1 cellular context compared by ENCODE assay signal in the genomic region with DNA sequence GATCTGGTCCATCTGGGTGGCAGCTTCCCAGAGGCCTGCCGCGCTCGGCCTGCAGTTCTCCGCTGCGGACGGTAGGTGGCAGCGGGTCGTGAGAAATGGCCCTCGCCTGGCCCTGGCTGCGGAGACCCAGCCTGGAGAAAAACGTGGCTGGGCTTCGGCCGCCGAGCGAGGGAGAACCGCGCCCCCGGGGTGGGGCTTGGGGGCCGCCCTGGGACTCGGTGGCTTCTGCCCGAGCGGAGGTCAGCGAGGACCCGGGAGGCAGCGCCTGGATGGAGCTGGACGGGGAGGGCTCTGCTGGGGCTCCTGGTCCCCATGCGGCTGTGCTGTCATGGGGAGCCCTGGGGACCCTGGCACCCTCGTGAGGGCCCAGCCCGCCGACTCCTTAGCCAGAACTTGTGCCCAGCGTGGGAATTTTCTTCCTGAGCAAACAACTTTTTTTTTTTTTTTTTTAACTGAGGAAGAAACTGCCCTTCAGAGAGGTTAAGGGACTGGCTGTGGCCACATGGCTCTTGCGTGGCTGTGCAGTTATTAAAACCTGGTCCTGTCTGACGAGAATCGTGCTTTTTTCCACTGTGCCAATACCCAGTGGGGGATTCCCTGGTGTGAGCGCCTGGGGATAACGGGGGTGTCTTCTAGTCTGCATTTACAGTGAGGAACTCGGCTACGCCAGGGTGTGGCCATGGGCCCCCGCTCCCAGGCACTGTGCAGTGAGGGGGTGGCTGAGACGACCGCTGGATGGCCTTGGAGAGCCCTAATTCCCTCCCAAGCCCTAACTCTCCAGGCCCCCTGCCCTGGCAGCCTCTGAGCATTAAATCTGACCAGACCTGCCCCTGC.
TF ChIP-seq lines count a peak whose summit lies in the region.

No MANE protein-coding gene starts in this region.

TF ChIP-seq in GM12878, 131 proteins besides CTCF, POLR2A, EP300 and RAD21 (continued from another document):
- TF ChIP-seq, protein P1, sequence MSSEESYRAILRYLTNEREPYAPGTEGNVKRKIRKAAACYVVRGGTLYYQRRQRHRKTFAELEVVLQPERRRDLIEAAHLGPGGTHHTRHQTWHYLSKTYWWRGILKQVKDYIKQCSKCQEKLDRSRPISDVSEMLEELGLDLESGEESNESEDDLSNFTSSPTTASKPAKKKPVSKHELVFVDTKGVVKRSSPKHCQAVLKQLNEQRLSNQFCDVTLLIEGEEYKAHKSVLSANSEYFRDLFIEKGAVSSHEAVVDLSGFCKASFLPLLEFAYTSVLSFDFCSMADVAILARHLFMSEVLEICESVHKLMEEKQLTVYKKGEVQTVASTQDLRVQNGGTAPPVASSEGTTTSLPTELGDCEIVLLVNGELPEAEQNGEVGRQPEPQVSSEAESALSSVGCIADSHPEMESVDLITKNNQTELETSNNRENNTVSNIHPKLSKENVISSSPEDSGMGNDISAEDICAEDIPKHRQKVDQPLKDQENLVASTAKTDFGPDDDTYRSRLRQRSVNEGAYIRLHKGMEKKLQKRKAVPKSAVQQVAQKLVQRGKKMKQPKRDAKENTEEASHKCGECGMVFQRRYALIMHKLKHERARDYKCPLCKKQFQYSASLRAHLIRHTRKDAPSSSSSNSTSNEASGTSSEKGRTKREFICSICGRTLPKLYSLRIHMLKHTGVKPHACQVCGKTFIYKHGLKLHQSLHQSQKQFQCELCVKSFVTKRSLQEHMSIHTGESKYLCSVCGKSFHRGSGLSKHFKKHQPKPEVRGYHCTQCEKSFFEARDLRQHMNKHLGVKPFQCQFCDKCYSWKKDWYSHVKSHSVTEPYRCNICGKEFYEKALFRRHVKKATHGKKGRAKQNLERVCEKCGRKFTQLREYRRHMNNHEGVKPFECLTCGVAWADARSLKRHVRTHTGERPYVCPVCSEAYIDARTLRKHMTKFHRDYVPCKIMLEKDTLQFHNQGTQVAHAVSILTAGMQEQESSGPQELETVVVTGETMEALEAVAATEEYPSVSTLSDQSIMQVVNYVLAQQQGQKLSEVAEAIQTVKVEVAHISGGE (CRISPR knock-in tag; IDR thresholded peaks at IDR 0.05) = no peak
- no peak; the same call in 1 of the 2 replicates for TF ChIP-seq MXI1 (IDR thresholded peaks at IDR 0.05; ENCODE audit: low read depth, low read length)
- TF ChIP-seq POLR2AphosphoS2 (IDR thresholded peaks at IDR 0.05; ENCODE audit: low read depth, low read length) = no peak
- no peak for TF ChIP-seq MEF2B (IDR thresholded peaks at IDR 0.05; ENCODE audit: partially characterized antibody, poor library complexity, severe bottlenecking)
- TF ChIP-seq CHD2 (IDR thresholded peaks at IDR 0.05; ENCODE audit: borderline replicate concordance, low read depth, low read length) = 0 out of 2 replicates have a peak, but pooled peaks have one; percentile 29
- no peak for TF ChIP-seq EED (IDR thresholded peaks at IDR 0.05; ENCODE audit: low read depth)
- TF ChIP-seq, protein P2, sequence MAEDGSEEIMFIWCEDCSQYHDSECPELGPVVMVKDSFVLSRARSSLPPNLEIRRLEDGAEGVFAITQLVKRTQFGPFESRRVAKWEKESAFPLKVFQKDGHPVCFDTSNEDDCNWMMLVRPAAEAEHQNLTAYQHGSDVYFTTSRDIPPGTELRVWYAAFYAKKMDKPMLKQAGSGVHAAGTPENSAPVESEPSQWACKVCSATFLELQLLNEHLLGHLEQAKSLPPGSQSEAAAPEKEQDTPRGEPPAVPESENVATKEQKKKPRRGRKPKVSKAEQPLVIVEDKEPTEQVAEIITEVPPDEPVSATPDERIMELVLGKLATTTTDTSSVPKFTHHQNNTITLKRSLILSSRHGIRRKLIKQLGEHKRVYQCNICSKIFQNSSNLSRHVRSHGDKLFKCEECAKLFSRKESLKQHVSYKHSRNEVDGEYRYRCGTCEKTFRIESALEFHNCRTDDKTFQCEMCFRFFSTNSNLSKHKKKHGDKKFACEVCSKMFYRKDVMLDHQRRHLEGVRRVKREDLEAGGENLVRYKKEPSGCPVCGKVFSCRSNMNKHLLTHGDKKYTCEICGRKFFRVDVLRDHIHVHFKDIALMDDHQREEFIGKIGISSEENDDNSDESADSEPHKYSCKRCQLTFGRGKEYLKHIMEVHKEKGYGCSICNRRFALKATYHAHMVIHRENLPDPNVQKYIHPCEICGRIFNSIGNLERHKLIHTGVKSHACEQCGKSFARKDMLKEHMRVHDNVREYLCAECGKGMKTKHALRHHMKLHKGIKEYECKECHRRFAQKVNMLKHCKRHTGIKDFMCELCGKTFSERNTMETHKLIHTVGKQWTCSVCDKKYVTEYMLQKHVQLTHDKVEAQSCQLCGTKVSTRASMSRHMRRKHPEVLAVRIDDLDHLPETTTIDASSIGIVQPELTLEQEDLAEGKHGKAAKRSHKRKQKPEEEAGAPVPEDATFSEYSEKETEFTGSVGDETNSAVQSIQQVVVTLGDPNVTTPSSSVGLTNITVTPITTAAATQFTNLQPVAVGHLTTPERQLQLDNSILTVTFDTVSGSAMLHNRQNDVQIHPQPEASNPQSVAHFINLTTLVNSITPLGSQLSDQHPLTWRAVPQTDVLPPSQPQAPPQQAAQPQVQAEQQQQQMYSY (CRISPR knock-in tag; IDR thresholded peaks at IDR 0.05) = no peak
- TF ChIP-seq SMARCA5 (IDR thresholded peaks at IDR 0.05) = no peak
- TF ChIP-seq NR2F1 (conservative IDR thresholded peaks at IDR 0.05) = peak; percentile 40; the same call in 1 of the 2 replicates
- TF ChIP-seq, protein P3, sequence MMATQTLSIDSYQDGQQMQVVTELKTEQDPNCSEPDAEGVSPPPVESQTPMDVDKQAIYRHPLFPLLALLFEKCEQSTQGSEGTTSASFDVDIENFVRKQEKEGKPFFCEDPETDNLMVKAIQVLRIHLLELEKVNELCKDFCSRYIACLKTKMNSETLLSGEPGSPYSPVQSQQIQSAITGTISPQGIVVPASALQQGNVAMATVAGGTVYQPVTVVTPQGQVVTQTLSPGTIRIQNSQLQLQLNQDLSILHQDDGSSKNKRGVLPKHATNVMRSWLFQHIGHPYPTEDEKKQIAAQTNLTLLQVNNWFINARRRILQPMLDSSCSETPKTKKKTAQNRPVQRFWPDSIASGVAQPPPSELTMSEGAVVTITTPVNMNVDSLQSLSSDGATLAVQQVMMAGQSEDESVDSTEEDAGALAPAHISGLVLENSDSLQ (IDR thresholded peaks at IDR 0.05) = no peak
- TF ChIP-seq YY1 (IDR thresholded peaks at IDR 0.05; ENCODE audit: low read depth, low read length) = peak; percentile 75
- peak; percentile 90 for TF ChIP-seq DPF2 (IDR thresholded peaks at IDR 0.05)
- no peak for TF ChIP-seq BMI1 (IDR thresholded peaks at IDR 0.05; ENCODE audit: borderline replicate concordance)
- no peak for TF ChIP-seq SIX5 (IDR thresholded peaks at IDR 0.05; ENCODE audit: low read depth, low read length, severe bottlenecking)
- peak; percentile 39; the same call in 1 of the 2 replicates for TF ChIP-seq IKZF1 (conservative IDR thresholded peaks at IDR 0.05)
- TF ChIP-seq, protein P4, sequence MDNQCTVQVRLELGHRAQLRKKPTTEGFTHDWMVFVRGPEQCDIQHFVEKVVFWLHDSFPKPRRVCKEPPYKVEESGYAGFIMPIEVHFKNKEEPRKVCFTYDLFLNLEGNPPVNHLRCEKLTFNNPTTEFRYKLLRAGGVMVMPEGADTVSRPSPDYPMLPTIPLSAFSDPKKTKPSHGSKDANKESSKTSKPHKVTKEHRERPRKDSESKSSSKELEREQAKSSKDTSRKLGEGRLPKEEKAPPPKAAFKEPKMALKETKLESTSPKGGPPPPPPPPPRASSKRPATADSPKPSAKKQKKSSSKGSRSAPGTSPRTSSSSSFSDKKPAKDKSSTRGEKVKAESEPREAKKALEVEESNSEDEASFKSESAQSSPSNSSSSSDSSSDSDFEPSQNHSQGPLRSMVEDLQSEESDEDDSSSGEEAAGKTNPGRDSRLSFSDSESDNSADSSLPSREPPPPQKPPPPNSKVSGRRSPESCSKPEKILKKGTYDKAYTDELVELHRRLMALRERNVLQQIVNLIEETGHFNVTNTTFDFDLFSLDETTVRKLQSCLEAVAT (IDR thresholded peaks at IDR 0.05) = no peak
- peak; percentile 24; the same call in 1 of the 2 replicates for TF ChIP-seq HCFC1 (IDR thresholded peaks at IDR 0.05; ENCODE audit: low read length)
- TF ChIP-seq FOS (IDR thresholded peaks at IDR 0.05; ENCODE audit: borderline replicate concordance, extremely low read depth, insufficient read length) = no peak
- TF ChIP-seq, protein P5, sequence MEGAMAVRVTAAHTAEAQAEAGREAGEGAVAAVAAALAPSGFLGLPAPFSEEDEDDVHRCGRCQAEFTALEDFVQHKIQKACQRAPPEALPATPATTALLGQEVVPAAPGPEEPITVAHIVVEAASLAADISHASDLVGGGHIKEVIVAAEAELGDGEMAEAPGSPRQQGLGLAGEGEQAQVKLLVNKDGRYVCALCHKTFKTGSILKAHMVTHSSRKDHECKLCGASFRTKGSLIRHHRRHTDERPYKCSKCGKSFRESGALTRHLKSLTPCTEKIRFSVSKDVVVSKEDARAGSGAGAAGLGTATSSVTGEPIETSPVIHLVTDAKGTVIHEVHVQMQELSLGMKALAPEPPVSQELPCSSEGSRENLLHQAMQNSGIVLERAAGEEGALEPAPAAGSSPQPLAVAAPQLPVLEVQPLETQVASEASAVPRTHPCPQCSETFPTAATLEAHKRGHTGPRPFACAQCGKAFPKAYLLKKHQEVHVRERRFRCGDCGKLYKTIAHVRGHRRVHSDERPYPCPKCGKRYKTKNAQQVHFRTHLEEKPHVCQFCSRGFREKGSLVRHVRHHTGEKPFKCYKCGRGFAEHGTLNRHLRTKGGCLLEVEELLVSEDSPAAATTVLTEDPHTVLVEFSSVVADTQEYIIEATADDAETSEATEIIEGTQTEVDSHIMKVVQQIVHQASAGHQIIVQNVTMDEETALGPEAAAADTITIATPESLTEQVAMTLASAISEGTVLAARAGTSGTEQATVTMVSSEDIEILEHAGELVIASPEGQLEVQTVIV (IDR thresholded peaks at IDR 0.05; ENCODE audit: borderline replicate concordance, partially characterized antibody) = no peak
- TF ChIP-seq, protein P6, sequence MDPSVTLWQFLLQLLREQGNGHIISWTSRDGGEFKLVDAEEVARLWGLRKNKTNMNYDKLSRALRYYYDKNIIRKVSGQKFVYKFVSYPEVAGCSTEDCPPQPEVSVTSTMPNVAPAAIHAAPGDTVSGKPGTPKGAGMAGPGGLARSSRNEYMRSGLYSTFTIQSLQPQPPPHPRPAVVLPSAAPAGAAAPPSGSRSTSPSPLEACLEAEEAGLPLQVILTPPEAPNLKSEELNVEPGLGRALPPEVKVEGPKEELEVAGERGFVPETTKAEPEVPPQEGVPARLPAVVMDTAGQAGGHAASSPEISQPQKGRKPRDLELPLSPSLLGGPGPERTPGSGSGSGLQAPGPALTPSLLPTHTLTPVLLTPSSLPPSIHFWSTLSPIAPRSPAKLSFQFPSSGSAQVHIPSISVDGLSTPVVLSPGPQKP (IDR thresholded peaks at IDR 0.05; ENCODE audit: low read depth, low read length) = no peak
- TF ChIP-seq SREBF2 (IDR thresholded peaks at IDR 0.05; ENCODE audit: low read length) = peak; percentile 74; the same call in 1 of the 2 replicates
- TF ChIP-seq, protein P7, sequence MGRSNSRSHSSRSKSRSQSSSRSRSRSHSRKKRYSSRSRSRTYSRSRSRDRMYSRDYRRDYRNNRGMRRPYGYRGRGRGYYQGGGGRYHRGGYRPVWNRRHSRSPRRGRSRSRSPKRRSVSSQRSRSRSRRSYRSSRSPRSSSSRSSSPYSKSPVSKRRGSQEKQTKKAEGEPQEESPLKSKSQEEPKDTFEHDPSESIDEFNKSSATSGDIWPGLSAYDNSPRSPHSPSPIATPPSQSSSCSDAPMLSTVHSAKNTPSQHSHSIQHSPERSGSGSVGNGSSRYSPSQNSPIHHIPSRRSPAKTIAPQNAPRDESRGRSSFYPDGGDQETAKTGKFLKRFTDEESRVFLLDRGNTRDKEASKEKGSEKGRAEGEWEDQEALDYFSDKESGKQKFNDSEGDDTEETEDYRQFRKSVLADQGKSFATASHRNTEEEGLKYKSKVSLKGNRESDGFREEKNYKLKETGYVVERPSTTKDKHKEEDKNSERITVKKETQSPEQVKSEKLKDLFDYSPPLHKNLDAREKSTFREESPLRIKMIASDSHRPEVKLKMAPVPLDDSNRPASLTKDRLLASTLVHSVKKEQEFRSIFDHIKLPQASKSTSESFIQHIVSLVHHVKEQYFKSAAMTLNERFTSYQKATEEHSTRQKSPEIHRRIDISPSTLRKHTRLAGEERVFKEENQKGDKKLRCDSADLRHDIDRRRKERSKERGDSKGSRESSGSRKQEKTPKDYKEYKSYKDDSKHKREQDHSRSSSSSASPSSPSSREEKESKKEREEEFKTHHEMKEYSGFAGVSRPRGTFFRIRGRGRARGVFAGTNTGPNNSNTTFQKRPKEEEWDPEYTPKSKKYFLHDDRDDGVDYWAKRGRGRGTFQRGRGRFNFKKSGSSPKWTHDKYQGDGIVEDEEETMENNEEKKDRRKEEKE (IDR thresholded peaks at IDR 0.05) = no peak
- TF ChIP-seq CREB1 (IDR thresholded peaks at IDR 0.05; ENCODE audit: low read depth) = no peak
